ENCODE assay signal across 15 cellular contexts in genomic region chr3:150612494-150612893, GRCh38.
"Had no signal": no experiment of that assay in that cellular context is flagged by ENCODE, and none has a peak within 500 bp of the region (broad histone marks: within the 10 kb centered on the region; RNA-seq: fewer than 3 reads in every experiment).

No MANE protein-coding gene starts in this region.

- ATAC-seq: body of pancreas; effector memory CD8-positive, alpha-beta T cell; naive thymus-derived CD8-positive, alpha-beta T cell had no signal

- H3K4me3 Mint-ChIP-seq: activated naive CD8-positive, alpha-beta T cell treated with anti-CD3 and anti-CD28 coated beads, Interleukin-2, amount 10 ng/mL, durations not matched to agents 7 days and 5 days; WTC11 had no signal

- DNase-seq: activated CD4-positive, alpha-beta T cell treated with anti-CD3 and anti-CD28 coated beads for 48 hours; activated naive CD8-positive, alpha-beta T cell treated with anti-CD3 and anti-CD28 coated beads, Interleukin-2, amount 10 ng/mL, durations not matched to agents 7 days and 5 days; activated T-cell treated with anti-CD3 and anti-CD28 coated beads, Interleukin-2, amount 50 U/mL, for 1 hour; body of pancreas; effector memory CD8-positive, alpha-beta T cell; mesendoderm; naive thymus-derived CD8-positive, alpha-beta T cell; pancreas; right lobe of liver; small intestine; stimulated activated CD4-positive, alpha-beta T cell treated with anti-CD3 and anti-CD28 coated beads, Interleukin-4, amount 100 ng/mL, for 1 hour; stomach; SW 1271; trophoblast cell had no signal

- H3K27me3 Mint-ChIP-seq: activated naive CD8-positive, alpha-beta T cell treated with anti-CD3 and anti-CD28 coated beads, Interleukin-2, amount 10 ng/mL, durations not matched to agents 7 days and 5 days; effector memory CD8-positive, alpha-beta T cell; naive thymus-derived CD8-positive, alpha-beta T cell had no signal

- H3K27ac Mint-ChIP-seq: activated naive CD8-positive, alpha-beta T cell treated with anti-CD3 and anti-CD28 coated beads, Interleukin-2, amount 10 ng/mL, durations not matched to agents 7 days and 5 days had no signal

- H3K9me3 Mint-ChIP-seq: activated naive CD8-positive, alpha-beta T cell treated with anti-CD3 and anti-CD28 coated beads, Interleukin-2, amount 10 ng/mL, durations not matched to agents 7 days and 5 days; effector memory CD8-positive, alpha-beta T cell; naive thymus-derived CD8-positive, alpha-beta T cell had no signal
